Comparison of ENCODE assay signal across 8 cellular contexts in genomic region chr13:73058432-73058740, GRCh38. TPM values are rescaled to one million over a fixed set of nuclear protein-coding genes. Genes with fewer than 3 reads are reported as not detected.
DNase-seq lines count a peak whose midpoint lies in the region; ATAC-seq and TF ChIP-seq lines count a peak whose summit lies in the region.

No MANE protein-coding gene starts in this region.

- DNase-seq in left ventricle myocardium inferior (no peak), left ventricle myocardium superior (no peak), body of pancreas (no peak), naive B cell (no peak), COLO829 (ENCODE audit: low spot score) (no peak), hippocampal formation (lab: John Stamatoyannopoulos, UW) (no peak)
- no peak for DNase-seq in stimulated activated naive CD4-positive, alpha-beta T cell (lab: John Stamatoyannopoulos, UW)

- TF ChIP-seq CTCF in left ventricle myocardium inferior (IDR thresholded peaks at IDR 0.05; ENCODE audit: borderline replicate concordance): no peak
- TF ChIP-seq CTCF in body of pancreas (IDR thresholded peaks at IDR 0.05): peak in 1 of 7 experiments; percentile 3

- no peaks in the 10 kb centered on the region for H3K36me3 ChIP-seq in left ventricle myocardium inferior
- H3K36me3 ChIP-seq in body of pancreas (replicated peaks in 1 of 2; ENCODE audit: insufficient read depth in 1 of 2, low read depth in 2 of 2): no peaks in the 10 kb centered on the region

- H3K9me3 ChIP-seq in left ventricle myocardium inferior (replicated peaks) (no peaks in the 10 kb centered on the region), body of pancreas (no peaks in the 10 kb centered on the region)

- peak overlapping the region; percentile 87 for H3K4me3 ChIP-seq in left ventricle myocardium inferior
- H3K4me3 ChIP-seq in body of pancreas: peak overlapping the region; percentile 3 to 61

- peak overlapping the region; percentile 78 to 97 (median 92) for H3K4me3 Mint-ChIP-seq in naive B cell

- H3K27ac Mint-ChIP-seq in naive B cell: peak overlapping the region; percentile 35 to 99 (median 84)

- TF ChIP-seq POLR2A in body of pancreas (IDR thresholded peaks at IDR 0.05): no peak

- H3K4me1 Mint-ChIP-seq in naive B cell: peaks cover 12 to 21% (median 21%) of the 10 kb centered on the region in 3 donors

- intact Hi-C loops in left ventricle myocardium inferior (cut with micrococcal nuclease) (no loop called here), left ventricle myocardium superior (cut with micrococcal nuclease) (no loop called here), body of pancreas (cut with DNase I) (no loop called here)

- H3K36me3 Mint-ChIP-seq in naive B cell: peaks cover 0 to 7% of the 10 kb centered on the region in 2 donors

- H3K9me3 Mint-ChIP-seq in naive B cell: no peaks in the 10 kb centered on the region

- peaks cover 29 to 65% (median 49%) of the 10 kb centered on the region in 3 donors for H3K27me3 Mint-ChIP-seq in naive B cell

- H3K27me3 ChIP-seq in left ventricle myocardium inferior (ENCODE audit: low read depth) (peaks cover 37% of the 10 kb centered on the region), body of pancreas (no peaks in the 10 kb centered on the region)

- peak overlapping the region; percentile 69 for H3K27ac ChIP-seq in left ventricle myocardium inferior (replicated peaks)
- H3K27ac ChIP-seq in body of pancreas: peak overlapping the region; percentile 18 to 89 (median 88)

- ATAC-seq in left ventricle myocardium superior (no peak), HG03135 (IDR thresholded peaks at IDR 0.05; ENCODE audit: unreplicated experiment) (peak; percentile 5), body of pancreas (no peak), naive B cell (ENCODE audit: low read depth in 2 of 2) (peak; percentile 9 to 13)

- H3K4me1 ChIP-seq in left ventricle myocardium inferior: peaks cover 26% of the 10 kb centered on the region
- H3K4me1 ChIP-seq in body of pancreas: peaks cover 25% of the 10 kb centered on the region

- 0% methylated on average over 8 of the region's 8 CpGs for WGBS in body of pancreas, 2 donors

RNA-seq across cellular contexts. Expression of gene KLF5, which starts 0.4 kb away (rescaled TPM):
- total RNA-seq in left ventricle myocardium inferior (1.1 TPM), left ventricle myocardium superior (0.89 TPM), body of pancreas (10 to 100 TPM in 1 of 2 donors, 1 to 10 TPM in 1; 6.6 to 17.9 TPM)
- polyA plus RNA-seq in naive B cell (ENCODE audit: low read depth in 6 of 6): 1 to 10 TPM in 3 of 6 donors, under 1 TPM in 3; 0.51 to 2.7 (median 1.1) TPM

Comparison
In these comparisons a context has a peak if more than half of its experiments do, and no peak if none do; other contexts are left out.
1. ATAC-seq: peak in HG03135 (single experiment) and naive B cell (2 of 2); none in left ventricle myocardium superior (single experiment) and body of pancreas (single experiment).